Comparison of ENCODE assay signal across 8 cellular contexts in the genomic region with DNA sequence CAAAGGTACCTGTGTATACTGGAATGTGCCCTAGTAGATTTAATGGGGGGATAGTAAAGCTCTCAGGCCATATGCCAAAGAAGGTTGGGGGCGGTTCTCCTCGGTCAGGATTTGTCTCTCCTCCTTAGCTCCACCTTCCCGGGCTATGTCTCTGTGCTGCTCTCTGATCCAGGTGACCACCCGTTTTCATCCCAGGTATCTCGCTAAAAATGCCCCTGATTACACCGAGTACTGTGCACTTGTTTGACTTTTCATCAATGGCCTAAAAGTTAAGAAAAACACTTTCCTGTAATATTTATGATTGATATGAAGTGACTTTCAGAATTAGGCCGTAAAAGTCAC. TPM values are rescaled to one million over a fixed set of nuclear protein-coding genes. Genes with fewer than 3 reads are reported as not detected.
DNase-seq lines count a peak whose midpoint lies in the region; ATAC-seq lines count a peak whose summit lies in the region.

No MANE protein-coding gene starts in this region.

- no peaks in the 10 kb centered on the region for H3K9me3 Mint-ChIP-seq in naive thymus-derived CD8-positive, alpha-beta T cell

- DNase-seq in NCI-H2227 (lab: John Stamatoyannopoulos, UW; ENCODE audit: unreplicated experiment) (peak; percentile 33), NCI-H2227 treated with DMSO at 0.1 percent for 48 hours (lab: John Stamatoyannopoulos, UW) (no peak), NCI-H748 treated with DMSO at 0.1 percent for 48 hours (lab: John Stamatoyannopoulos, UW) (peak; percentile 51), dermis blood vessel endothelial cell (peak; percentile 44), substantia nigra (lab: John Stamatoyannopoulos, UW) (no peak), sciatic nerve (ENCODE audit: low spot score) (no peak)
- peak in 1 of 10 donors; percentile 26 for DNase-seq in naive thymus-derived CD8-positive, alpha-beta T cell

- H3K27ac Mint-ChIP-seq in naive thymus-derived CD8-positive, alpha-beta T cell = peak overlapping the region; percentile 60 to 99 (median 89)

- H3K27me3 Mint-ChIP-seq in naive thymus-derived CD8-positive, alpha-beta T cell = no peaks in the 10 kb centered on the region

- H3K4me1 Mint-ChIP-seq in naive thymus-derived CD8-positive, alpha-beta T cell = peaks cover 24 to 66% (median 58%) of the 10 kb centered on the region in 4 donors

- intact Hi-C loops in sciatic nerve (cut with DNase I) = no loop called here

- no peak for ATAC-seq in naive thymus-derived CD8-positive, alpha-beta T cell
- ATAC-seq in GM21390 (IDR thresholded peaks at IDR 0.05; ENCODE audit: unreplicated experiment) (no peak), sciatic nerve (no peak)

- peak overlapping the region; percentile 96 to 100 (median 99) for H3K4me3 Mint-ChIP-seq in naive thymus-derived CD8-positive, alpha-beta T cell

- H3K36me3 Mint-ChIP-seq in naive thymus-derived CD8-positive, alpha-beta T cell = peaks cover 15 to 51% (median 24%) of the 10 kb centered on the region in 3 donors

- POLR2A ChIA-PET in naive thymus-derived CD8-positive, alpha-beta T cell (lab: Charles Lee) = interaction anchor here (1.4 kb wide), 2 partner anchors 9 to 30 kb away, joined by 3 to 8 read pairs; no protein-coding TSS in a partner anchor

- no peak overlapping the region for H3K27ac ChIP-seq in substantia nigra (ENCODE audit: low read depth, low read length, poor library complexity, severe bottlenecking)

RNA-seq across cellular contexts. Expression of a gene that starts 0.7 kb away (rescaled TPM):
- total RNA-seq in dermis blood vessel endothelial cell (39.6 and 48.5 TPM in 2 replicates), sciatic nerve (20.7 TPM)
- total RNA-seq in naive thymus-derived CD8-positive, alpha-beta T cell = 10 to 100 TPM; 12.6 to 16.8 TPM
- 10 to 100 TPM; 69.3 to 75.8 (median 70.9) TPM for polyA plus RNA-seq in naive thymus-derived CD8-positive, alpha-beta T cell

RNA-seq across cellular contexts. Expression of a gene that starts 2.3 kb away (rescaled TPM):
- total RNA-seq in dermis blood vessel endothelial cell (32.2 and 36.9 TPM in 2 replicates), sciatic nerve (28.4 TPM)
- 10 to 100 TPM; 25.8 to 30.9 TPM for total RNA-seq in naive thymus-derived CD8-positive, alpha-beta T cell
- 10 to 100 TPM; 61.6 to 84.3 (median 71.6) TPM for polyA plus RNA-seq in naive thymus-derived CD8-positive, alpha-beta T cell

Comparison
In these comparisons a context has a peak if more than half of its experiments do, and no peak if none do; other contexts are left out.
1. DNase-seq: peak in NCI-H2227 (single experiment), NCI-H748 treated with DMSO at 0.1 percent for 48 hours (single experiment) and dermis blood vessel endothelial cell (single experiment); none in NCI-H2227 treated with DMSO at 0.1 percent for 48 hours (single experiment), substantia nigra (0 of 49) and sciatic nerve (single experiment).